ENCODE assay signal across 11 cellular contexts in genomic region chr14:64698899-64699298, GRCh38. TPM values are rescaled to one million over a fixed set of nuclear protein-coding genes. Genes with fewer than 3 reads are reported as not detected.
DNase-seq lines count a peak whose midpoint lies in the region; ATAC-seq, FAIRE-seq and TF ChIP-seq lines count a peak whose summit lies in the region.
"Had no signal": no experiment of that assay in that cellular context is flagged by ENCODE, and none has a peak within 500 bp of the region (broad histone marks: within the 10 kb centered on the region; RNA-seq: fewer than 3 reads in every experiment).

No MANE protein-coding gene starts in this region.

- H3K9me3 ChIP-seq in H1 (ENCODE audit: insufficient read depth in 2 of 2, low read depth in 1 of 2, low read length in 1 of 2) (no peaks in the 10 kb centered on the region), small intestine (ENCODE audit: control insufficient read depth, low read depth) (no peaks in the 10 kb centered on the region)

- DNase-seq in NCI-H1417 (lab: John Stamatoyannopoulos, UW) (peak; percentile 14 to 82 (median 45)), NCI-H1417 treated with DMSO at 0.1 percent for 48 hours (lab: John Stamatoyannopoulos, UW) (no peak), NOMO-1 treated with dmso at 0.1 percent for 144 hours (lab: John Stamatoyannopoulos, UW; ENCODE audit: unreplicated experiment) (peak; percentile 81), H1 (ENCODE audit: low read depth in 1 of 2, low spot score in 2 of 2) (no peak), small intestine (peak; percentile 90), NCI-H2081 treated with DMSO at 0.1 percent for 48 hours (lab: John Stamatoyannopoulos, UW) (no peak), cerebellar cortex (ENCODE audit: low spot score) (no peak)
- DNase-seq: activated gamma-delta T cell treated with Interleukin-2 at 50 U/mL for 16 hours, IMR-90 had no signal

- no peak overlapping the region for H4K5ac ChIP-seq in H1 (ENCODE audit: insufficient read length, low read depth, low read length)

- no peak overlapping the region for H3K4me3 ChIP-seq in H1 (ENCODE audit: extremely low read depth in 1 of 4, insufficient read depth in 2 of 4, low read depth in 3 of 4, low read length in 4 of 4)
- no peak overlapping the region for H3K4me3 ChIP-seq in small intestine (ENCODE audit: low read depth in 1 of 2, low read length in 2 of 2)
- H3K4me3 ChIP-seq: SK-N-MC had no signal

- no peak overlapping the region for H3K4ac ChIP-seq in H1 (replicated peaks; ENCODE audit: insufficient read length, low read depth, low read length)

- H3K27ac ChIP-seq in H1 (ENCODE audit: low read depth, low read length) (no peak overlapping the region), small intestine (ENCODE audit: low read depth in 1 of 2, low read length in 1 of 2) (no peak overlapping the region)
- H3K27ac ChIP-seq: SK-N-MC had no signal

- no peak for ATAC-seq in GM21825 (IDR thresholded peaks at IDR 0.05; ENCODE audit: unreplicated experiment)

- no peak for TF ChIP-seq EP300 in H1 (IDR thresholded peaks at IDR 0.05; ENCODE audit: borderline replicate concordance in 1 of 2, low read depth in 2 of 2, low read length in 2 of 2)

- H2AFZ ChIP-seq in H1 (ENCODE audit: low read length): no peak overlapping the region

- TF ChIP-seq CTCF in H1 (IDR thresholded peaks at IDR 0.05; ENCODE audit: control extremely low read depth in 1 of 3, insufficient read depth in 1 of 3, low read depth in 1 of 3, low read length in 3 of 3): no peak

- 68% methylated on average over 7 of the region's 7 CpGs; no CpG with 5 or more reads in 1 of the 2 experiments for WGBS in H1 (ENCODE audit: extremely low coverage in 1 of 2, insufficient coverage in 1 of 2, insufficient read length in 1 of 2, insufficient replicate concordance in 2 of 2, low coverage in 1 of 2, low lambda C conversion rate in 2 of 2, missing lambda C conversion rate in 1 of 2), 2 experiments
- WGBS in small intestine, 3 donors: 12 to 28% (median 15%) methylated on average over 7 of the region's 7 CpGs

- H2BK15ac ChIP-seq in H1 (ENCODE audit: low read length): no peak overlapping the region

- H4K20me1 ChIP-seq in H1 (replicated peaks in 1 of 2; ENCODE audit: control insufficient read depth in 1 of 2, insufficient read depth in 2 of 2, low read length in 2 of 2): no peaks in the 10 kb centered on the region

- no peak overlapping the region for H3K9ac ChIP-seq in H1 (replicated peaks in 1 of 4; ENCODE audit: extremely low read depth in 1 of 4, low read depth in 3 of 4, low read length in 3 of 4)

- peaks cover 12% of the 10 kb centered on the region for H3K23me2 ChIP-seq in H1 (ENCODE audit: low read depth, low read length)

- H3K4me1 ChIP-seq in H1 (replicated peaks in 1 of 4; ENCODE audit: control insufficient read depth in 3 of 4, insufficient read depth in 4 of 4, low read length in 3 of 4) (peaks cover 5 to 34% (median 24%) of the 10 kb centered on the region in 4 experiments; a peak in 6 of 7 replicates), small intestine (ENCODE audit: control insufficient read depth in 2 of 2, insufficient read depth in 1 of 2, low read depth in 1 of 2, low read length in 1 of 2) (peaks cover 2% of the 10 kb centered on the region in 2 donors)

- H3K36me3 ChIP-seq in H1 (ENCODE audit: control insufficient read depth in 2 of 4, insufficient read depth in 4 of 4, low read length in 3 of 4) (no peaks in the 10 kb centered on the region), small intestine (ENCODE audit: control insufficient read depth in 2 of 2, insufficient read depth in 2 of 2, low read length in 2 of 2) (no peaks in the 10 kb centered on the region)

- peak overlapping the region in 1 of 2 experiments; percentile 36; a peak in 2 of 4 replicates for H3K4me2 ChIP-seq in H1 (ENCODE audit: insufficient read depth in 1 of 2, low read depth in 2 of 2, low read length in 2 of 2)

- no peak overlapping the region for H2BK120ac ChIP-seq in H1 (replicated peaks; ENCODE audit: low read depth, low read length)

- no peaks in the 10 kb centered on the region for H3K79me1 ChIP-seq in H1 (ENCODE audit: low read depth, low read length)

- H3K18ac ChIP-seq in H1 (ENCODE audit: extremely low read depth, low read length): no peak overlapping the region

- H4K8ac ChIP-seq in H1 (ENCODE audit: extremely low read depth, insufficient read depth, low read length): no peak overlapping the region

- no peak overlapping the region for H3K56ac ChIP-seq in H1 (replicated peaks; ENCODE audit: insufficient read length, low read depth, low read length)

- no peak for FAIRE-seq in H1 (lab: Jason Lieb, UNC)
- peak; percentile 61 for FAIRE-seq in small intestine (lab: Jason Lieb, UNC)

- H3K27me3 ChIP-seq in H1 (replicated peaks in 1 of 4; ENCODE audit: control insufficient read depth in 3 of 4, extremely low read depth in 1 of 4, insufficient read depth in 3 of 4, low read length in 3 of 4) (no peaks in the 10 kb centered on the region), small intestine (ENCODE audit: control insufficient read depth in 2 of 2, insufficient read depth in 2 of 2, low read length in 2 of 2) (no peaks in the 10 kb centered on the region)

- POLR2A ChIA-PET in H1 (lab: Charles Lee; ENCODE audit: partially characterized antibody): interaction anchor here (1.0 to 2.5 kb wide), 5 partner anchors 8 to 194 kb away, joined by 3 to 9 read pairs (median 5); partner anchors contain the start of gene ZBTB1

- TF ChIP-seq RAD21 in H1 (IDR thresholded peaks at IDR 0.05 in 1 of 2, conservative IDR thresholded peaks at IDR 0.05 in 1 of 2; ENCODE audit: low read depth in 2 of 2, low read length in 2 of 2): no peak

- H2AK5ac ChIP-seq in H1 (ENCODE audit: low read depth, low read length): no peak overlapping the region

- no peak overlapping the region for H3K23ac ChIP-seq in H1 (ENCODE audit: insufficient read length)

- no peak overlapping the region for H3K14ac ChIP-seq in H1 (ENCODE audit: insufficient read length)

- H2BK20ac ChIP-seq in H1 (ENCODE audit: low read length): no peak overlapping the region

- CTCF ChIA-PET in H1 (lab: Charles Lee; ENCODE audit: partially characterized antibody): interaction anchor here (0.6 to 4.7 kb wide), 18 partner anchors 6 to 212 kb away, joined by 3 to 24 read pairs (median 5); partner anchors contain the start of gene PLEKHG3

- 0 out of 2 replicates have a peak overlapping the region, but pooled peaks have one; percentile 2 for H2BK5ac ChIP-seq in H1 (ENCODE audit: low read depth, low read length)

- no peak overlapping the region for H2BK12ac ChIP-seq in H1 (ENCODE audit: low read depth, low read length)

- no peak overlapping the region for H4K91ac ChIP-seq in H1 (replicated peaks; ENCODE audit: insufficient read length, low read length)

- TF ChIP-seq POLR2A in H1 (IDR thresholded peaks at IDR 0.05; ENCODE audit: control extremely low read depth in 1 of 2, low read depth in 2 of 2, low read length in 2 of 2): no peak

- no peaks in the 10 kb centered on the region for H3K79me2 ChIP-seq in H1 (ENCODE audit: control insufficient read depth in 1 of 2, insufficient read depth in 2 of 2, low read length in 2 of 2)

TF ChIP-seq in H1, 55 proteins besides CTCF, POLR2A, EP300 and RAD21:
- TF ChIP-seq YY1 (IDR thresholded peaks at IDR 0.05; ENCODE audit: low read depth, low read length) (no peak), GABPA (IDR thresholded peaks at IDR 0.05; ENCODE audit: borderline replicate concordance, insufficient read depth, low read length) (no peak), CBX8 (IDR thresholded peaks at IDR 0.05; ENCODE audit: borderline replicate concordance, low read depth, low read length) (no peak), SRF (IDR thresholded peaks at IDR 0.05; ENCODE audit: low read depth, low read length) (no peak), SP2 (IDR thresholded peaks at IDR 0.05; ENCODE audit: low read length) (no peak), HDAC6 (IDR thresholded peaks at IDR 0.05; ENCODE audit: low read depth, low read length) (no peak), MAX (IDR thresholded peaks at IDR 0.05) (no peak), POLR2AphosphoS5 (IDR thresholded peaks at IDR 0.05; ENCODE audit: low read depth, low read length) (no peak), BRCA1 (IDR thresholded peaks at IDR 0.05; ENCODE audit: low read depth, low read length) (no peak)

RNA-seq across cellular contexts. Expression of gene PLEKHG3, which starts 5.3 kb away (rescaled TPM):
- total RNA-seq in H1 (2021; fragmentation: NEBNext Ultra II Directional; extraction: Animal tissue kit (Norgen Biotek cat#: 25700)): 89.1 and 90.6 TPM in 2 replicates
- 43.4 and 52.2 TPM in 2 replicates for polyA plus RNA-seq in H1 (2011; rRNA removed)
- 47.9 TPM for polyA plus RNA-seq in H1 (2011; cell fraction: cytosol; rRNA removed)
- 122 TPM for polyA plus RNA-seq in H1 (2011; cell fraction: nucleus; rRNA removed)
- polyA plus RNA-seq in H1 (2012, experiment 1 of 2): 38.4 to 58.9 TPM (median 52.0 TPM) in 4 replicates
- 33.1 TPM for polyA plus RNA-seq in H1 (2012, experiment 2 of 2)
- polyA plus RNA-seq in H1 (2013, experiment 1 of 2): 25.1 TPM
- polyA plus RNA-seq in H1 (2013, experiment 2 of 2): 24.3 TPM
- polyA minus RNA-seq in H1 (2011; rRNA and poly(A)+ RNA removed): 67.8 and 88.3 TPM in 2 replicates
- 45.6 TPM for polyA minus RNA-seq in H1 (2011; cell fraction: cytosol; rRNA and poly(A)+ RNA removed)
- 80.2 TPM for polyA minus RNA-seq in H1 (2011; cell fraction: nucleus; rRNA and poly(A)+ RNA removed)
- polyA plus RNA-seq in small intestine: 10 to 100 TPM; 12.7 to 18.6 (median 15.6) TPM

Comparison
In these comparisons a context has a peak if more than half of its experiments do, and no peak if none do; other contexts are left out.
1. DNase-seq: peak in NCI-H1417 (3 of 3), NOMO-1 treated with dmso at 0.1 percent for 144 hours (single experiment) and small intestine (single experiment); none in NCI-H1417 treated with DMSO at 0.1 percent for 48 hours (single experiment), H1 (0 of 2), NCI-H2081 treated with DMSO at 0.1 percent for 48 hours (single experiment) and cerebellar cortex (single experiment).